In the genomic region with DNA sequence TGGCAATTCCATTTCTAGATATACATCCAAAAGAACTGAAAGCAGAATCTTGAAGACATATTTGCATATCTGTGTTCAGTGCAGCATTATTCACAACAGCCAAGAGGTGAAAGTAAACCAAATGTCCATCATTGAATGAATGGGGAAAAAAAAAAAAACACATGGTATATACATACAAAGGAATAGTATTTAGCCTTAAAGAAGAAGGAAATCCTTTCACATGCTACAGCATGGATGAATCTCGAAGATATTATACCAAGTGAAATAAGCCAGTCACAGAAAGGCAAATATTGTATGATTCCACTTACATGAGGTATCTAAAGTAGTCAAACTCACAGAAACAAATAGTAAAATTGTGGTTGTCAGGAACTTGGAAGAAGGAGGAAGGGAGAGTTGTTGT, we compare ENCODE assay signal across 25 cellular contexts.
"Had no signal": no experiment of that assay in that cellular context is flagged by ENCODE, and none has a peak within 500 bp of the region (broad histone marks: within the 10 kb centered on the region; RNA-seq: fewer than 3 reads in every experiment).

No MANE protein-coding gene starts in this region.

- H3K36me3 ChIP-seq: ascending aorta had no signal

- DNase-seq: activated CD4-positive, alpha-beta T cell treated with anti-CD3 and anti-CD28 coated beads for 48 hours; activated CD4-positive, alpha-beta T cell treated with anti-CD3 and anti-CD28 coated beads, Interleukin-2, amount 50 U/mL, for 4 hours; activated CD4-positive, CD25-positive, alpha-beta regulatory T cell treated with anti-CD3 and anti-CD28 coated beads, Interleukin-2, amount 50 U/mL, for 72 hours; activated CD8-positive, alpha-beta memory T cell treated with anti-CD3 and anti-CD28 coated beads, Interleukin-2, amount 50 U/mL, for 48 hours; activated CD8-positive, alpha-beta T cell treated with anti-CD3 and anti-CD28 coated beads, Interleukin-2, amount 10 ng/mL, durations not matched to agents 7 days and 5 days; activated naive CD8-positive, alpha-beta T cell treated with anti-CD3 and anti-CD28 coated beads, Interleukin-2, amount 50 U/mL, for 24 hours; activated T-cell treated with anti-CD3 and anti-CD28 coated beads, Interleukin-2, amount 50 U/mL, for 1 hour; amniotic stem cell; body of pancreas; central memory CD4-positive, alpha-beta T cell; cortex of kidney; NCI-H1105 treated with DMSO at 0.1 percent for 48 hours; NCI-H1436 treated with DMSO at 0.1 percent for 48 hours; NCI-H187; NCI-H2081; NCI-H510A treated with DMSO at 0.1 percent for 48 hours; NCI-H69; NK-92 treated with Interleukin-12 subunit alpha and Interleukin-12 subunit beta, amount 100 ng/mL, for 24 hours; PC-3; SHP77 treated with DMSO at 0.1 percent for 48 hours; SW 1271 had no signal

- H3K4me1 ChIP-seq: ascending aorta had no signal

- H3K4me3 ChIP-seq: ascending aorta, body of pancreas, SK-N-MC had no signal

- ATAC-seq: activated CD8-positive, alpha-beta T cell treated with anti-CD3 and anti-CD28 coated beads, Interleukin-2, amount 10 ng/mL, durations not matched to agents 7 days and 5 days; activated naive CD4-positive, alpha-beta T cell treated with anti-CD3 and anti-CD28 coated beads, Interleukin-2, amount 50 U/mL, for 72 hours; body of pancreas; PC-3; WTC11 had no signal

- H3K27me3 ChIP-seq: ascending aorta, body of pancreas had no signal

- H3K27ac ChIP-seq: ascending aorta, body of pancreas, SK-N-MC had no signal

- H3K9me3 ChIP-seq: ascending aorta, body of pancreas had no signal
